In the genomic region with DNA sequence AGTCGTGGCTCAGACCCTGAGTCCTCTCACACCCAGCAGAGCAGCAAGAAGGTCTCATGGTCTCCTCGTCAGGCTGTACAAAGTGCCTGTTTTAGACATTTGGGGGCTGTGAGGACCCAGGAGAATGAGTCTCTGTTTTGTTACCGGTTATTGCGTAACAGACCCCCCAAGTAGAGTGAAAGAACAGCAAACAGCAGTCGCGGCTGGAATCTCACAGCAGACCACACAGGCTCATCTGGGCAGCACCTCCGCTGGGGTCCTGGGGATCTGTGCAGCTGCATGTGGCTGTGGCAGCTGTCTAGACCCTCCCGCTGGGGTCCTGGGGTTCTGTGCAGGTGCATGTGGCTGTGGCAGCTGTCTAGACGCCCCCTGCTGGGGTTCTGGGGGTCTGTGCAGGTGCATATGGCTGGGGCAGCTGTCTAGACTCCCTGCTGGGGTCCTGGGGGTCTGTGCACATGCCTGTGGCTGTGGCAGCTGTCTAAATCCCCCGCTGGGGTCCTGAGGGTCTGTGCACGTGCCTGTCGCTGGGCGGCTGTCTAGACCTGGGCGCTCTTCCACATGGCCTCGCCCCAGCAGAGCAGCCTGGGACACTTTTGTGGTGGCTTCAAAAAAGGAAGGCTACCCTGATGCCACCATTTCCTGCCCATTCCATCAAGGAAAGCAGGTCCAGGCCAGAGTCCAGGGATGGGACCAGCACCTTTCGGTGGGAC, we compare ENCODE assay signal across 1 cellular context.
TF ChIP-seq lines count a peak whose summit lies in the region.

No MANE protein-coding gene starts in this region.

TF ChIP-seq in HepG2, 621 proteins besides CTCF, POLR2A, EP300 and RAD21 (continued from another document):
- TF ChIP-seq, protein P1, sequence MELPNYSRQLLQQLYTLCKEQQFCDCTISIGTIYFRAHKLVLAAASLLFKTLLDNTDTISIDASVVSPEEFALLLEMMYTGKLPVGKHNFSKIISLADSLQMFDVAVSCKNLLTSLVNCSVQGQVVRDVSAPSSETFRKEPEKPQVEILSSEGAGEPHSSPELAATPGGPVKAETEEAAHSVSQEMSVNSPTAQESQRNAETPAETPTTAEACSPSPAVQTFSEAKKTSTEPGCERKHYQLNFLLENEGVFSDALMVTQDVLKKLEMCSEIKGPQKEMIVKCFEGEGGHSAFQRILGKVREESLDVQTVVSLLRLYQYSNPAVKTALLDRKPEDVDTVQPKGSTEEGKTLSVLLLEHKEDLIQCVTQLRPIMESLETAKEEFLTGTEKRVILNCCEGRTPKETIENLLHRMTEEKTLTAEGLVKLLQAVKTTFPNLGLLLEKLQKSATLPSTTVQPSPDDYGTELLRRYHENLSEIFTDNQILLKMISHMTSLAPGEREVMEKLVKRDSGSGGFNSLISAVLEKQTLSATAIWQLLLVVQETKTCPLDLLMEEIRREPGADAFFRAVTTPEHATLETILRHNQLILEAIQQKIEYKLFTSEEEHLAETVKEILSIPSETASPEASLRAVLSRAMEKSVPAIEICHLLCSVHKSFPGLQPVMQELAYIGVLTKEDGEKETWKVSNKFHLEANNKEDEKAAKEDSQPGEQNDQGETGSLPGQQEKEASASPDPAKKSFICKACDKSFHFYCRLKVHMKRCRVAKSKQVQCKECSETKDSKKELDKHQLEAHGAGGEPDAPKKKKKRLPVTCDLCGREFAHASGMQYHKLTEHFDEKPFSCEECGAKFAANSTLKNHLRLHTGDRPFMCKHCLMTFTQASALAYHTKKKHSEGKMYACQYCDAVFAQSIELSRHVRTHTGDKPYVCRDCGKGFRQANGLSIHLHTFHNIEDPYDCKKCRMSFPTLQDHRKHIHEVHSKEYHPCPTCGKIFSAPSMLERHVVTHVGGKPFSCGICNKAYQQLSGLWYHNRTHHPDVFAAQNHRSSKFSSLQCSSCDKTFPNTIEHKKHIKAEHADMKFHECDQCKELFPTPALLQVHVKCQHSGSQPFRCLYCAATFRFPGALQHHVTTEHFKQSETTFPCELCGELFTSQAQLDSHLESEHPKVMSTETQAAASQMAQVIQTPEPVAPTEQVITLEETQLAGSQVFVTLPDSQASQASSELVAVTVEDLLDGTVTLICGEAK (IDR thresholded peaks at IDR 0.05): no peak
- TF ChIP-seq, protein P1 (CRISPR knock-in tag; IDR thresholded peaks at IDR 0.05): no peak
- TF ChIP-seq ZNF121 (CRISPR knock-in tag; IDR thresholded peaks at IDR 0.05) (peak; percentile 56), ZNF619 (CRISPR knock-in tag; IDR thresholded peaks at IDR 0.05) (no peak), ZNF614 (CRISPR knock-in tag; IDR thresholded peaks at IDR 0.05; ENCODE audit: borderline replicate concordance) (no peak), ZNF776 (CRISPR knock-in tag; IDR thresholded peaks at IDR 0.05) (0 out of 2 replicates have a peak, but pooled peaks have one; percentile 2), NFYC (CRISPR knock-in tag; IDR thresholded peaks at IDR 0.05) (no peak), RFXAP (CRISPR knock-in tag; IDR thresholded peaks at IDR 0.05; ENCODE audit: borderline replicate concordance) (no peak), ZNF263 (CRISPR knock-in tag; IDR thresholded peaks at IDR 0.05) (no peak), SPEN (CRISPR knock-in tag; IDR thresholded peaks at IDR 0.05; ENCODE audit: low read depth) (no peak), HIVEP1 (CRISPR knock-in tag; IDR thresholded peaks at IDR 0.05) (0 out of 2 replicates have a peak, but pooled peaks have one; percentile 37)
- TF ChIP-seq, protein P2, sequence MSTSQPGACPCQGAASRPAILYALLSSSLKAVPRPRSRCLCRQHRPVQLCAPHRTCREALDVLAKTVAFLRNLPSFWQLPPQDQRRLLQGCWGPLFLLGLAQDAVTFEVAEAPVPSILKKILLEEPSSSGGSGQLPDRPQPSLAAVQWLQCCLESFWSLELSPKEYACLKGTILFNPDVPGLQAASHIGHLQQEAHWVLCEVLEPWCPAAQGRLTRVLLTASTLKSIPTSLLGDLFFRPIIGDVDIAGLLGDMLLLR (CRISPR knock-in tag; IDR thresholded peaks at IDR 0.05): 0 out of 2 replicates have a peak, but pooled peaks have one; percentile 49
- TF ChIP-seq, protein P3, sequence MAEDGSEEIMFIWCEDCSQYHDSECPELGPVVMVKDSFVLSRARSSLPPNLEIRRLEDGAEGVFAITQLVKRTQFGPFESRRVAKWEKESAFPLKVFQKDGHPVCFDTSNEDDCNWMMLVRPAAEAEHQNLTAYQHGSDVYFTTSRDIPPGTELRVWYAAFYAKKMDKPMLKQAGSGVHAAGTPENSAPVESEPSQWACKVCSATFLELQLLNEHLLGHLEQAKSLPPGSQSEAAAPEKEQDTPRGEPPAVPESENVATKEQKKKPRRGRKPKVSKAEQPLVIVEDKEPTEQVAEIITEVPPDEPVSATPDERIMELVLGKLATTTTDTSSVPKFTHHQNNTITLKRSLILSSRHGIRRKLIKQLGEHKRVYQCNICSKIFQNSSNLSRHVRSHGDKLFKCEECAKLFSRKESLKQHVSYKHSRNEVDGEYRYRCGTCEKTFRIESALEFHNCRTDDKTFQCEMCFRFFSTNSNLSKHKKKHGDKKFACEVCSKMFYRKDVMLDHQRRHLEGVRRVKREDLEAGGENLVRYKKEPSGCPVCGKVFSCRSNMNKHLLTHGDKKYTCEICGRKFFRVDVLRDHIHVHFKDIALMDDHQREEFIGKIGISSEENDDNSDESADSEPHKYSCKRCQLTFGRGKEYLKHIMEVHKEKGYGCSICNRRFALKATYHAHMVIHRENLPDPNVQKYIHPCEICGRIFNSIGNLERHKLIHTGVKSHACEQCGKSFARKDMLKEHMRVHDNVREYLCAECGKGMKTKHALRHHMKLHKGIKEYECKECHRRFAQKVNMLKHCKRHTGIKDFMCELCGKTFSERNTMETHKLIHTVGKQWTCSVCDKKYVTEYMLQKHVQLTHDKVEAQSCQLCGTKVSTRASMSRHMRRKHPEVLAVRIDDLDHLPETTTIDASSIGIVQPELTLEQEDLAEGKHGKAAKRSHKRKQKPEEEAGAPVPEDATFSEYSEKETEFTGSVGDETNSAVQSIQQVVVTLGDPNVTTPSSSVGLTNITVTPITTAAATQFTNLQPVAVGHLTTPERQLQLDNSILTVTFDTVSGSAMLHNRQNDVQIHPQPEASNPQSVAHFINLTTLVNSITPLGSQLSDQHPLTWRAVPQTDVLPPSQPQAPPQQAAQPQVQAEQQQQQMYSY (CRISPR knock-in tag; IDR thresholded peaks at IDR 0.05): no peak
- TF ChIP-seq, protein P4, sequence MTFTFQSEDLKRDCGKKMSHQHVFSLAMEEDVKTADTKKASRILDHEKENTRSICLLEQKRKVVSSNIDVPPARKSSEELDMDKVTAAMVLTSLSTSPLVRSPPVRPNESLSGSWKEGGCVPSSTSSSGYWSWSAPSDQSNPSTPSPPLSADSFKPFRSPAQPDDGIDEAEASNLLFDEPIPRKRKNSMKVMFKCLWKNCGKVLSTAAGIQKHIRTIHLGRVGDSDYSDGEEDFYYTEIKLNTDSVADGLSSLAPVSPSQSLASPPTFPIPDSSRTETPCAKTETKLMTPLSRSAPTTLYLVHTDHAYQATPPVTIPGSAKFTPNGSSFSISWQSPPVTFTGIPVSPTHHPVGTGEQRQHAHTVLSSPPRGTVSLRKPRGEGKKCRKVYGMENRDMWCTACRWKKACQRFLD (CRISPR knock-in tag; IDR thresholded peaks at IDR 0.05; ENCODE audit: borderline replicate concordance): 0 out of 2 replicates have a peak, but pooled peaks have one; percentile 58
- TF ChIP-seq, protein P5, sequence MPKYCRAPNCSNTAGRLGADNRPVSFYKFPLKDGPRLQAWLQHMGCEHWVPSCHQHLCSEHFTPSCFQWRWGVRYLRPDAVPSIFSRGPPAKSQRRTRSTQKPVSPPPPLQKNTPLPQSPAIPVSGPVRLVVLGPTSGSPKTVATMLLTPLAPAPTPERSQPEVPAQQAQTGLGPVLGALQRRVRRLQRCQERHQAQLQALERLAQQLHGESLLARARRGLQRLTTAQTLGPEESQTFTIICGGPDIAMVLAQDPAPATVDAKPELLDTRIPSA (CRISPR knock-in tag; IDR thresholded peaks at IDR 0.05; ENCODE audit: borderline replicate concordance): no peak
- TF ChIP-seq, protein P6, sequence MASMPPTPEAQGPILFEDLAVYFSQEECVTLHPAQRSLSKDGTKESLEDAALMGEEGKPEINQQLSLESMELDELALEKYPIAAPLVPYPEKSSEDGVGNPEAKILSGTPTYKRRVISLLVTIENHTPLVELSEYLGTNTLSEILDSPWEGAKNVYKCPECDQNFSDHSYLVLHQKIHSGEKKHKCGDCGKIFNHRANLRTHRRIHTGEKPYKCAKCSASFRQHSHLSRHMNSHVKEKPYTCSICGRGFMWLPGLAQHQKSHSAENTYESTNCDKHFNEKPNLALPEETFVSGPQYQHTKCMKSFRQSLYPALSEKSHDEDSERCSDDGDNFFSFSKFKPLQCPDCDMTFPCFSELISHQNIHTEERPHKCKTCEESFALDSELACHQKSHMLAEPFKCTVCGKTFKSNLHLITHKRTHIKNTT (CRISPR knock-in tag; IDR thresholded peaks at IDR 0.05): no peak
